In the genomic region with DNA sequence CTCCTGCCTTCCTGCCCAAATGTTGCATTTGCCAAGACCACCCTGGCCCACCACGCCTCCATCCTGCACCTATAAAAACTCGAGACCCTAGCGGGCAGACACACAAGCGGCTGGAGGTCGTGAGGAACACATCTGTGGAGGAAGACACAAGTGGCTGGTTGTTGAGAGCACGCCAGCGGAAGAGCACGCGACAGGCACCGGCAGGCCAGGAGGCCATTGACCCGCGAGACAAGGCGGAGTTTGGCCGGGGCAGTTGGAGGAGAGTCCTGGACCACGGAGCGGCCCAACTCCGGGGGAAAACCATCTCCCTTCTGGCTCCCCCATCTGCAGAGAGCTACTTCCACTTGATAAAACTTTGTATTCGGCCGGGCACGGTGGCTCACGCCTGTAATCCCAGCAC, we compare ENCODE assay signal across 9 cellular contexts.
"Had no signal": no experiment of that assay in that cellular context is flagged by ENCODE, and none has a peak within 500 bp of the region (broad histone marks: within the 10 kb centered on the region; RNA-seq: fewer than 3 reads in every experiment).

No MANE protein-coding gene starts in this region.

- H3K27ac ChIP-seq: GM23248 had no signal

- DNase-seq: GM23248, GOT3, H9, HCEC 1CT, IMR-90, KG1 had no signal

- FAIRE-seq: H54, HTR-8/SVneo, K562 had no signal

- H3K9ac ChIP-seq: GM23248 had no signal

- H2AFZ ChIP-seq: GM23248 had no signal

- H3K4me3 ChIP-seq: GM23248, K562 had no signal

- H3K4me3 Mint-ChIP-seq: H9 had no signal
